In the genomic region with DNA sequence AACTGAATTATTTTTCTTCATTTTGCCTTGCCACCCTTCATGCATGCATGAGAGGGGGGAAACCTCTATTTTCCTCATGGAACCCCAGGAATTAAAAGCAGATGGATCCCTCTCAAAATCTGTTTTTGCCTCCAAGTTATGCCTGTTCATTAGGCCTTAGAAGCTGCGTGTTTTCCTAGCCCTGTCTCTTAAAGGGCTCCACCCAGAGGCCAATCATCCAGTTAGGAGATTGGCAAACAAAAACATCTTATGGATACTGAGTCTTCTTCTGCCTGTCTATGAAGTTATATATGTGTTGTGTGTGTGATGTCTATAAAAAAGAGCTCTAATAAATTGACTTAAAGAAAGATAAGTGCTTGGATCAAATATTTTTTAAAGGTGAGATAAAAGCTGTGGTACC, we compare ENCODE assay signal across 26 cellular contexts.
DNase-seq lines count a peak whose midpoint lies in the region; ATAC-seq and TF ChIP-seq lines count a peak whose summit lies in the region.
"Had no signal": no experiment of that assay in that cellular context is flagged by ENCODE, and none has a peak within 500 bp of the region (broad histone marks: within the 10 kb centered on the region; RNA-seq: fewer than 3 reads in every experiment).

No MANE protein-coding gene starts in this region.

- H3K9me3 ChIP-seq in NT2/D1 (ENCODE audit: insufficient read depth, low read length) (peaks cover 15% of the 10 kb centered on the region), endodermal cell (ENCODE audit: control insufficient read depth, low read length) (peaks cover 60% of the 10 kb centered on the region)

- no peaks in the 10 kb centered on the region for H3K27me3 Mint-ChIP-seq in endodermal cell (ENCODE audit: insufficient read depth)
- peaks cover 4% of the 10 kb centered on the region for H3K27me3 Mint-ChIP-seq in activated T-helper 1 cell treated with anti-CD3 and anti-CD28 coated beads, Interleukin-12 subunit alpha, Interleukin-12 subunit beta, Interleukin-2, Interleukin-4 antibody, amounts not matched to agents 30 ng/mL and 10 ng/mL and 1 ng/mL, durations not matched to agents 14 hours and 24 hours and 36 hours (ENCODE audit: insufficient read depth)
- H3K27me3 Mint-ChIP-seq: activated CD4-positive, alpha-beta T cell treated with anti-CD3 and anti-CD28 coated beads, Interleukin-2, amount 10 ng/mL, durations not matched to agents 24 days and 14 days; activated naive CD4-positive, alpha-beta T cell treated with anti-CD3 and anti-CD28 coated beads, Interleukin-2, amount 50 U/mL, for 24 hours; dendritic cell treated with granulocyte-macrophage colony-stimulating factor and Interleukin-4, amounts not matched to agents 40 ng/mL and 50 ng/mL, for 4 days had no signal

- no peaks in the 10 kb centered on the region for H3K27me3 ChIP-seq in NT2/D1 (ENCODE audit: insufficient read depth, insufficient read length)
- no peaks in the 10 kb centered on the region for H3K27me3 ChIP-seq in endodermal cell (ENCODE audit: control insufficient read depth, insufficient read depth, low read length, poor library complexity, severe bottlenecking)
- H3K27me3 ChIP-seq: cardiac muscle cell, Peyer's patch, tibial artery had no signal

- H3K4me1 Mint-ChIP-seq in endodermal cell: peaks cover under 1% of the 10 kb centered on the region
- H3K4me1 Mint-ChIP-seq in activated T-helper 1 cell treated with anti-CD3 and anti-CD28 coated beads, Interleukin-12 subunit alpha, Interleukin-12 subunit beta, Interleukin-2, Interleukin-4 antibody, amounts not matched to agents 30 ng/mL and 10 ng/mL and 1 ng/mL, durations not matched to agents 14 hours and 24 hours and 36 hours (ENCODE audit: low read depth): no peaks in the 10 kb centered on the region
- H3K4me1 Mint-ChIP-seq: activated CD4-positive, alpha-beta T cell treated with anti-CD3 and anti-CD28 coated beads, Interleukin-2, amount 10 ng/mL, durations not matched to agents 24 days and 14 days; activated naive CD4-positive, alpha-beta T cell treated with anti-CD3 and anti-CD28 coated beads, Interleukin-2, amount 50 U/mL, for 24 hours; CD14-positive monocyte; nephron had no signal

- H3K27ac Mint-ChIP-seq in endodermal cell: no peak overlapping the region
- no peak overlapping the region for H3K27ac Mint-ChIP-seq in activated T-helper 1 cell treated with anti-CD3 and anti-CD28 coated beads, Interleukin-12 subunit alpha, Interleukin-12 subunit beta, Interleukin-2, Interleukin-4 antibody, amounts not matched to agents 30 ng/mL and 10 ng/mL and 1 ng/mL, durations not matched to agents 14 hours and 24 hours and 36 hours
- H3K27ac Mint-ChIP-seq: activated CD4-positive, alpha-beta T cell treated with anti-CD3 and anti-CD28 coated beads, Interleukin-2, amount 10 ng/mL, durations not matched to agents 24 days and 14 days; activated naive CD4-positive, alpha-beta T cell treated with anti-CD3 and anti-CD28 coated beads, Interleukin-2, amount 50 U/mL, for 24 hours; CD14-positive monocyte; dendritic cell treated with granulocyte-macrophage colony-stimulating factor and Interleukin-4, amounts not matched to agents 40 ng/mL and 50 ng/mL, for 4 days; nephron; stimulated activated naive CD8-positive, alpha-beta T cell treated with anti-CD3 and anti-CD28 coated beads, Interleukin-15, Interleukin-2, amounts not matched to agents 100 ng/mL and 50 ng/mL, for 24 hours had no signal

- no peak overlapping the region for H3K4me3 ChIP-seq in Jurkat, Clone E6-1 (ENCODE audit: low read length)
- no peak overlapping the region for H3K4me3 ChIP-seq in NT2/D1 (ENCODE audit: insufficient read length, low read depth)
- H3K4me3 ChIP-seq in endodermal cell (ENCODE audit: low read length): no peak overlapping the region
- H3K4me3 ChIP-seq: cardiac muscle cell, mucosa of descending colon, Peyer's patch, SK-N-MC, tibial artery had no signal

- H3K4me3 Mint-ChIP-seq in endodermal cell: no peak overlapping the region
- H3K4me3 Mint-ChIP-seq in activated T-helper 1 cell treated with anti-CD3 and anti-CD28 coated beads, Interleukin-12 subunit alpha, Interleukin-12 subunit beta, Interleukin-2, Interleukin-4 antibody, amounts not matched to agents 30 ng/mL and 10 ng/mL and 1 ng/mL, durations not matched to agents 14 hours and 24 hours and 36 hours: no peak overlapping the region
- H3K4me3 Mint-ChIP-seq: activated CD4-positive, alpha-beta T cell treated with anti-CD3 and anti-CD28 coated beads, Interleukin-2, amount 10 ng/mL, durations not matched to agents 24 days and 14 days; activated naive CD4-positive, alpha-beta T cell treated with anti-CD3 and anti-CD28 coated beads, Interleukin-2, amount 50 U/mL, for 24 hours; CD14-positive monocyte; dendritic cell treated with granulocyte-macrophage colony-stimulating factor and Interleukin-4, amounts not matched to agents 40 ng/mL and 50 ng/mL, for 4 days; nephron; stimulated activated naive CD8-positive, alpha-beta T cell treated with anti-CD3 and anti-CD28 coated beads, Interleukin-15, Interleukin-2, amounts not matched to agents 100 ng/mL and 50 ng/mL, for 24 hours had no signal

- peak; percentile 50 for TF ChIP-seq CTCF in endodermal cell (conservative IDR thresholded peaks at IDR 0.05)

- H3K9me3 Mint-ChIP-seq in endodermal cell: peaks cover 53% of the 10 kb centered on the region
- H3K9me3 Mint-ChIP-seq in activated T-helper 1 cell treated with anti-CD3 and anti-CD28 coated beads, Interleukin-12 subunit alpha, Interleukin-12 subunit beta, Interleukin-2, Interleukin-4 antibody, amounts not matched to agents 30 ng/mL and 10 ng/mL and 1 ng/mL, durations not matched to agents 14 hours and 24 hours and 36 hours: peaks cover 36% of the 10 kb centered on the region

- intact Hi-C loops in activated T-helper 1 cell treated with anti-CD3 and anti-CD28 coated beads, Interleukin-12 subunit alpha, Interleukin-12 subunit beta, Interleukin-2, Interleukin-4 antibody, amounts not matched to agents 30 ng/mL and 10 ng/mL and 1 ng/mL, durations not matched to agents 14 hours and 24 hours and 36 hours (cut with micrococcal nuclease): no loop called here

- H3K27ac ChIP-seq in endodermal cell (ENCODE audit: low read depth, low read length): no peak overlapping the region
- H3K27ac ChIP-seq: cardiac muscle cell, Peyer's patch, SK-N-MC, tibial artery had no signal

- WGBS in endodermal cell (ENCODE audit: insufficient coverage in 1 of 2, insufficient read length in 1 of 2), 2 experiments: 84 to 100% methylated on average over 1 of the region's 1 CpG

- peaks cover 3% of the 10 kb centered on the region for H3K36me3 Mint-ChIP-seq in endodermal cell (ENCODE audit: low read depth)
- peaks cover 1% of the 10 kb centered on the region for H3K36me3 Mint-ChIP-seq in activated T-helper 1 cell treated with anti-CD3 and anti-CD28 coated beads, Interleukin-12 subunit alpha, Interleukin-12 subunit beta, Interleukin-2, Interleukin-4 antibody, amounts not matched to agents 30 ng/mL and 10 ng/mL and 1 ng/mL, durations not matched to agents 14 hours and 24 hours and 36 hours (ENCODE audit: low read depth)
- H3K36me3 Mint-ChIP-seq: CD14-positive monocyte had no signal

- H3K36me3 ChIP-seq in NT2/D1 (ENCODE audit: insufficient read depth, insufficient read length, low read length): no peaks in the 10 kb centered on the region
- no peaks in the 10 kb centered on the region for H3K36me3 ChIP-seq in endodermal cell (ENCODE audit: control insufficient read depth, insufficient read depth, low read length)
- H3K36me3 ChIP-seq: cardiac muscle cell, Peyer's patch, tibial artery had no signal

- ATAC-seq in GM21367 (IDR thresholded peaks at IDR 0.05; ENCODE audit: unreplicated experiment): no peak
- ATAC-seq: mucosa of descending colon, sciatic nerve had no signal

- H3K4me1 ChIP-seq in NT2/D1 (ENCODE audit: insufficient read depth, insufficient read length) (no peaks in the 10 kb centered on the region), endodermal cell (ENCODE audit: control insufficient read depth, insufficient read depth, low read length) (no peaks in the 10 kb centered on the region)
- H3K4me1 ChIP-seq: Peyer's patch, tibial artery had no signal

- peak; percentile 50 for DNase-seq in D341Med (ENCODE audit: low spot score)
- DNase-seq in Jurkat, Clone E6-1 (ENCODE audit: low read depth, low spot score): peak; percentile 5
- peak; percentile 5 for DNase-seq in NT2/D1 (ENCODE audit: low read depth, low spot score)
- DNase-seq in endodermal cell: no peak
- no peak for DNase-seq in activated T-helper 1 cell treated with anti-CD3 and anti-CD28 coated beads, Interleukin-12 subunit alpha, Interleukin-12 subunit beta, Interleukin-2, Interleukin-4 antibody, amounts not matched to agents 30 ng/mL and 10 ng/mL and 1 ng/mL, durations not matched to agents 14 hours and 24 hours and 36 hours (ENCODE audit: low spot score)
- no peak for DNase-seq in midbrain (lab: John Stamatoyannopoulos, UW)
- DNase-seq in DMS53 treated with DMSO at 0.1 percent for 48 hours (lab: John Stamatoyannopoulos, UW; ENCODE audit: unreplicated experiment): no peak
- DNase-seq: activated CD4-positive, alpha-beta T cell treated with anti-CD3 and anti-CD28 coated beads, Interleukin-2, amount 10 ng/mL, durations not matched to agents 24 days and 14 days; anterior cingulate cortex; Calu3; KBM-7; mucosa of descending colon; NCI-H1092; NCI-H187; Peyer's patch; T-helper 2 cell; tibial artery had no signal

- H3K9ac ChIP-seq in NT2/D1 (ENCODE audit: insufficient read length, low read depth) (no peak overlapping the region), endodermal cell (ENCODE audit: extremely low read depth, low read length, poor library complexity, severe bottlenecking) (no peak overlapping the region)

Comparison
In these comparisons a context has a peak if more than half of its experiments do, and no peak if none do; other contexts are left out.
1. DNase-seq: peak in D341Med (single experiment), Jurkat, Clone E6-1 (single experiment) and NT2/D1 (single experiment); none in endodermal cell (single experiment), activated T-helper 1 cell treated with anti-CD3 and anti-CD28 coated beads, Interleukin-12 subunit alpha, Interleukin-12 subunit beta, Interleukin-2, Interleukin-4 antibody, amounts not matched to agents 30 ng/mL and 10 ng/mL and 1 ng/mL, durations not matched to agents 14 hours and 24 hours and 36 hours (single experiment), midbrain (single experiment) and DMS53 treated with DMSO at 0.1 percent for 48 hours (single experiment).